1 cellular context compared by ENCODE assay signal in genomic region chr15:45138814-45139765, GRCh38.
A peak's percentile ranks its signal among the peaks of the same experiment; 100 is the strongest.
TF ChIP-seq lines count a peak whose summit lies in the region.

No MANE protein-coding gene starts in this region.

TF ChIP-seq in K562, 482 proteins besides CTCF, POLR2A, EP300 and RAD21:
- peak; percentile 67 for TF ChIP-seq NR2C1 (IDR thresholded peaks at IDR 0.05)
- TF ChIP-seq NR2C1 (tag; IDR thresholded peaks at IDR 0.05) = peak; percentile 70
- TF ChIP-seq NR2C2 (CRISPR knock-in tag; IDR thresholded peaks at IDR 0.05) = peak; percentile 30; the same call in 1 of the 2 replicates
- peak; percentile 46; the same call in 1 of the 2 replicates for TF ChIP-seq NR2C2 (tag; IDR thresholded peaks at IDR 0.05)
- no peak for TF ChIP-seq SNIP1 (IDR thresholded peaks at IDR 0.05; ENCODE audit: low read depth)
- TF ChIP-seq ATF3 (IDR thresholded peaks at IDR 0.05) = no peak
- no peak for TF ChIP-seq ATF3 (CRISPR knock-in tag; conservative IDR thresholded peaks at IDR 0.05)
